ENCODE assay signal across 13 cellular contexts in the genomic region with DNA sequence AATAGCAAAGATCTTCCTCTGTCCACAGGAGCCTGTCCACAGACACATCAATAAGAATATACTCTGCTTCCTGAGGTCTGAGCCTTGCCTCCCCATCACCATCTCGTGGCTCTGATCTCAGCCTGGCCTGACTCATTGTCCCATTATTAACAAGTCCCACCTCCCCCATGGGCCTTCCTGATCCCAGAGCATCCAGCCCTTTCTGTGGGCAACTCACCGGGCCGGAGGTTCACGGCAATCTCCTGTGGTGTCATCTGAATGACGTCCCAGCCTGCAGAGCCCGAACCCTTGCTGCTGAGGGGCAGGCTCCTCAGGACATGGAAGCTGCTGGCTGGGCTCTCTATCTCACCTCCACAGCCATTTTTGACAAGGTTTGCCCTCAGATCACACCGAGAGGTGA. TPM values are rescaled to one million over a fixed set of nuclear protein-coding genes. Genes with fewer than 3 reads are reported as not detected.
DNase-seq lines count a peak whose midpoint lies in the region; ATAC-seq and TF ChIP-seq lines count a peak whose summit lies in the region.
"Had no signal": no experiment of that assay in that cellular context is flagged by ENCODE, and none has a peak within 500 bp of the region (broad histone marks: within the 10 kb centered on the region; RNA-seq: fewer than 3 reads in every experiment).

No MANE protein-coding gene starts in this region.

- CTCF ChIA-PET in AG04449 (lab: Yijun Ruan, JAX) (interaction anchor here (1.7 kb wide), 1 partner anchor 14 kb away, joined by 6 read pairs; no protein-coding TSS in a partner anchor), Panc1 (lab: Charles Lee) (no interaction called here)

- H3K9me3 ChIP-seq in Panc1 (ENCODE audit: control insufficient read depth, insufficient read depth, low read depth, low read length) = no peaks in the 10 kb centered on the region
- no peaks in the 10 kb centered on the region for H3K9me3 ChIP-seq in fibroblast of lung (ENCODE audit: control insufficient read depth, insufficient read depth, low read depth, low read length)
- H3K9me3 ChIP-seq in neuronal stem cell (replicated peaks in 1 of 2; ENCODE audit: control insufficient read depth in 2 of 2, insufficient read depth in 1 of 2, low read depth in 1 of 2, low read length in 2 of 2) = no peaks in the 10 kb centered on the region
- no peaks in the 10 kb centered on the region for H3K9me3 ChIP-seq in HAP-1
- H3K9me3 ChIP-seq in Peyer's patch = no peaks in the 10 kb centered on the region
- H3K9me3 ChIP-seq: BLaER1 had no signal

- H2AK5ac ChIP-seq in neuronal stem cell (ENCODE audit: low read depth, low read length) = peak overlapping the region; percentile 2

- peaks cover 50% of the 10 kb centered on the region for H3K4me1 ChIP-seq in Panc1 (ENCODE audit: control insufficient read depth, insufficient read depth, low read length)
- H3K4me1 ChIP-seq in fibroblast of lung (ENCODE audit: control insufficient read depth, extremely low read depth, insufficient read depth, low read length) = peaks cover 18% of the 10 kb centered on the region
- peaks cover 0 to 6% of the 10 kb centered on the region in 2 donors for H3K4me1 ChIP-seq in neuronal stem cell (ENCODE audit: control insufficient read depth in 2 of 2, insufficient read depth in 1 of 2, low read depth in 1 of 2, low read length in 2 of 2)
- H3K4me1 ChIP-seq in HAP-1 = no peaks in the 10 kb centered on the region
- H3K4me1 ChIP-seq in Peyer's patch = peaks cover 0 to 6% (median 0%) of the 10 kb centered on the region in 4 donors
- H3K4me1 ChIP-seq: BLaER1 had no signal

- DNase-seq in AG04449 (ENCODE audit: low read depth, low spot score) (peak; percentile 59), Panc1 (ENCODE audit: low read depth, low spot score) (peak; percentile 60), fibroblast of lung (ENCODE audit: low read depth in 2 of 2) (peak; percentile 45 to 92), neuronal stem cell (ENCODE audit: low spot score) (no peak), HAP-1 (ENCODE audit: low spot score in 2 of 2) (no peak), posterior vena cava (ENCODE audit: low spot score) (no peak), Peyer's patch (no peak)
- DNase-seq: activated CD4-positive, alpha-beta T cell treated with anti-CD3 and anti-CD28 coated beads for 4 hours; activated naive CD8-positive, alpha-beta T cell treated with anti-CD3 and anti-CD28 coated beads, Interleukin-2, amount 10 ng/mL, durations not matched to agents 7 days and 5 days; PC-3; stimulated activated CD8-positive, alpha-beta memory T cell treated with anti-CD3 and anti-CD28 coated beads, Interleukin-4, amount 100 ng/mL, for 48 hours had no signal

- no peak overlapping the region for H2AFZ ChIP-seq in fibroblast of lung (ENCODE audit: low read length)
- H2AFZ ChIP-seq in neuronal stem cell (ENCODE audit: low read length) = no peak overlapping the region

- peak overlapping the region; percentile 69 for H3K27ac ChIP-seq in Panc1 (ENCODE audit: low read length)
- H3K27ac ChIP-seq in fibroblast of lung (ENCODE audit: insufficient read depth, low read length) = peak overlapping the region; percentile 69
- H3K27ac ChIP-seq in neuronal stem cell (replicated peaks; ENCODE audit: low read length) = peak overlapping the region; percentile 23
- peak overlapping the region in 1 of 4 donors; percentile 37 for H3K27ac ChIP-seq in Peyer's patch
- H3K27ac ChIP-seq: BLaER1 had no signal

- no peak overlapping the region for H2BK12ac ChIP-seq in neuronal stem cell (ENCODE audit: low read length)

- H3K4me3 ChIP-seq in AG04449 (ENCODE audit: low read depth, low read length) (no peak overlapping the region), Panc1 (ENCODE audit: low read depth in 2 of 2, low read length in 2 of 2) (no peak overlapping the region), fibroblast of lung (replicated peaks in 1 of 4; ENCODE audit: control extremely low read depth in 1 of 4, insufficient read depth in 1 of 4, low read depth in 3 of 4, low read length in 4 of 4) (no peak overlapping the region), neuronal stem cell (ENCODE audit: low read length in 2 of 2) (no peak overlapping the region), HAP-1 (no peak overlapping the region), Peyer's patch (no peak overlapping the region)
- H3K4me3 ChIP-seq: BLaER1 had no signal

- H3K79me1 ChIP-seq in neuronal stem cell (ENCODE audit: low read depth, low read length) = no peaks in the 10 kb centered on the region

- H3K4ac ChIP-seq in neuronal stem cell (ENCODE audit: low read length) = no peak overlapping the region

- no CpG with 5 or more reads among the region's 7 CpGs for WGBS in neuronal stem cell (ENCODE audit: extremely low coverage in 2 of 2, insufficient read length in 2 of 2, insufficient replicate concordance in 1 of 2), 2 donors

- H4K91ac ChIP-seq in neuronal stem cell (ENCODE audit: low read depth, low read length, poor library complexity) = no peak overlapping the region

- H3K9ac ChIP-seq in fibroblast of lung (ENCODE audit: insufficient read depth, low read length) (no peak overlapping the region), neuronal stem cell (ENCODE audit: low read depth, low read length, poor library complexity) (no peak overlapping the region)
- H3K9ac ChIP-seq: BLaER1 had no signal

- no peak overlapping the region for H2BK5ac ChIP-seq in neuronal stem cell (ENCODE audit: low read length)

- intact Hi-C loops in Panc1 (cut with micrococcal nuclease; ENCODE audit: unreplicated experiment) (no loop called here), posterior vena cava (cut with DNase I) (no loop called here)

- no peak overlapping the region for H2BK15ac ChIP-seq in neuronal stem cell (ENCODE audit: low read length)

- no peak overlapping the region for H3K23ac ChIP-seq in neuronal stem cell (ENCODE audit: low read depth, low read length, poor library complexity)

- H3K36me3 ChIP-seq in Panc1 (ENCODE audit: control insufficient read depth, insufficient read depth, low read length) (peaks cover 5% of the 10 kb centered on the region), fibroblast of lung (ENCODE audit: control insufficient read depth, insufficient read depth, low read length) (no peaks in the 10 kb centered on the region), neuronal stem cell (replicated peaks in 1 of 2; ENCODE audit: control insufficient read depth in 2 of 2, insufficient read depth in 2 of 2, low read length in 2 of 2) (peaks cover 0 to 2% of the 10 kb centered on the region in 2 donors), HAP-1 (replicated peaks) (0 out of 2 replicates have a peak, but pooled peaks cover 3% of the 10 kb centered on the region), Peyer's patch (no peaks in the 10 kb centered on the region)
- H3K36me3 ChIP-seq: BLaER1 had no signal

- no peak for TF ChIP-seq POLR2A in Peyer's patch (IDR thresholded peaks at IDR 0.05)

- no peaks in the 10 kb centered on the region for H3K27me3 ChIP-seq in Panc1 (ENCODE audit: control insufficient read depth, insufficient read depth, low read length)
- H3K27me3 ChIP-seq in fibroblast of lung (ENCODE audit: control insufficient read depth, insufficient read depth, low read length) = no peaks in the 10 kb centered on the region
- no peaks in the 10 kb centered on the region for H3K27me3 ChIP-seq in neuronal stem cell (ENCODE audit: control insufficient read depth in 3 of 3, insufficient read depth in 3 of 3, low read depth in 1 of 3, low read length in 3 of 3)
- H3K27me3 ChIP-seq in HAP-1 (ENCODE audit: low read depth) = no peaks in the 10 kb centered on the region
- H3K27me3 ChIP-seq in Peyer's patch = no peaks in the 10 kb centered on the region
- H3K27me3 ChIP-seq: BLaER1 had no signal

- H3K79me2 ChIP-seq in fibroblast of lung (ENCODE audit: control insufficient read depth, insufficient read depth, low read length) = no peaks in the 10 kb centered on the region

- no peak overlapping the region for H3K14ac ChIP-seq in neuronal stem cell (ENCODE audit: low read length)

- peak overlapping the region; percentile 23 for H3K4me2 ChIP-seq in fibroblast of lung (ENCODE audit: extremely low read depth, insufficient read depth, low read length)
- H3K4me2 ChIP-seq in neuronal stem cell (ENCODE audit: insufficient read depth, low read length, poor library complexity, severe bottlenecking) = no peak overlapping the region
- H3K4me2 ChIP-seq: BLaER1 had no signal

- no peak for TF ChIP-seq CTCF in AG04449 (IDR thresholded peaks at IDR 0.05; ENCODE audit: insufficient read depth, low read length, missing control alignments)
- TF ChIP-seq CTCF in Panc1 (IDR thresholded peaks at IDR 0.05) = no peak
- TF ChIP-seq CTCF in fibroblast of lung (conservative IDR thresholded peaks at IDR 0.05 in 1 of 2, IDR thresholded peaks at IDR 0.05 in 1 of 2; ENCODE audit: low read depth in 1 of 2, low read length in 2 of 2) = no peak
- TF ChIP-seq CTCF in Peyer's patch (IDR thresholded peaks at IDR 0.05) = no peak

- H4K20me1 ChIP-seq in fibroblast of lung (ENCODE audit: control insufficient read depth, extremely low read depth, insufficient read depth, low read length) = no peaks in the 10 kb centered on the region
- H4K20me1 ChIP-seq: BLaER1 had no signal

- POLR2A ChIA-PET in AG04449 (lab: Yijun Ruan, JAX) (no interaction called here), Panc1 (lab: Charles Lee) (no interaction called here)

- no peak overlapping the region for H3K18ac ChIP-seq in neuronal stem cell (ENCODE audit: low read length)

- no peak for ATAC-seq in Panc1
- ATAC-seq in HG03571 (IDR thresholded peaks at IDR 0.05; ENCODE audit: unreplicated experiment) = no peak
- ATAC-seq: PC-3 had no signal

- in situ Hi-C loops in Panc1 (cut with HindIII; ENCODE audit: low pct_unique_long_range_greater_than_20kb, low sequenced_read_pairs) (no loop called here), HAP-1 (cut with MboI; ENCODE audit: low sequenced_read_pairs) (no loop called here)

- no TSS peak for BruUV-seq in Panc1 (replicated peaks; lab: Mats Ljungman, UMichigan)

- H4K8ac ChIP-seq in neuronal stem cell (ENCODE audit: low read depth, low read length) = no peak overlapping the region

- H2BK120ac ChIP-seq in neuronal stem cell (ENCODE audit: low read depth, low read length) = no peak overlapping the region

RNA-seq across cellular contexts. Expression of a gene that starts 28.1 kb away (rescaled TPM):
- total RNA-seq in Panc1 (2021; ENCODE audit: unreplicated experiment) (446 TPM), fibroblast of lung (135 and 196 TPM in 2 replicates), posterior vena cava (100 to 1,000 TPM; 250 to 292 TPM), Peyer's patch (100 to 1,000 TPM in 3 of 4 donors, 10 to 100 TPM in 1; 79.5 to 143 (median 132) TPM)
- 777 TPM for polyA plus RNA-seq in Panc1 (2012; ENCODE audit: insufficient read length)
- polyA plus RNA-seq in fibroblast of lung = 99.7 and 121 TPM in 2 replicates
- polyA plus RNA-seq in fibroblast of lung (2012) = 148 and 196 TPM in 2 replicates
- 316 and 374 TPM in 2 replicates for polyA minus RNA-seq in fibroblast of lung (ENCODE audit: low replicate concordance)
- polyA plus RNA-seq in neuronal stem cell (2013, experiment 1 of 2) = 57.5 TPM
- 59.2 TPM for polyA plus RNA-seq in neuronal stem cell (2013, experiment 2 of 2)

Comparison
In these comparisons a context has a peak if more than half of its experiments do, and no peak if none do; other contexts are left out.
1. DNase-seq: peak in AG04449 (single experiment), Panc1 (single experiment) and fibroblast of lung (2 of 2); none in neuronal stem cell (single experiment), HAP-1 (0 of 2), posterior vena cava (single experiment) and Peyer's patch (0 of 3).